Comparison of ENCODE assay signal across 9 cellular contexts in the genomic region with DNA sequence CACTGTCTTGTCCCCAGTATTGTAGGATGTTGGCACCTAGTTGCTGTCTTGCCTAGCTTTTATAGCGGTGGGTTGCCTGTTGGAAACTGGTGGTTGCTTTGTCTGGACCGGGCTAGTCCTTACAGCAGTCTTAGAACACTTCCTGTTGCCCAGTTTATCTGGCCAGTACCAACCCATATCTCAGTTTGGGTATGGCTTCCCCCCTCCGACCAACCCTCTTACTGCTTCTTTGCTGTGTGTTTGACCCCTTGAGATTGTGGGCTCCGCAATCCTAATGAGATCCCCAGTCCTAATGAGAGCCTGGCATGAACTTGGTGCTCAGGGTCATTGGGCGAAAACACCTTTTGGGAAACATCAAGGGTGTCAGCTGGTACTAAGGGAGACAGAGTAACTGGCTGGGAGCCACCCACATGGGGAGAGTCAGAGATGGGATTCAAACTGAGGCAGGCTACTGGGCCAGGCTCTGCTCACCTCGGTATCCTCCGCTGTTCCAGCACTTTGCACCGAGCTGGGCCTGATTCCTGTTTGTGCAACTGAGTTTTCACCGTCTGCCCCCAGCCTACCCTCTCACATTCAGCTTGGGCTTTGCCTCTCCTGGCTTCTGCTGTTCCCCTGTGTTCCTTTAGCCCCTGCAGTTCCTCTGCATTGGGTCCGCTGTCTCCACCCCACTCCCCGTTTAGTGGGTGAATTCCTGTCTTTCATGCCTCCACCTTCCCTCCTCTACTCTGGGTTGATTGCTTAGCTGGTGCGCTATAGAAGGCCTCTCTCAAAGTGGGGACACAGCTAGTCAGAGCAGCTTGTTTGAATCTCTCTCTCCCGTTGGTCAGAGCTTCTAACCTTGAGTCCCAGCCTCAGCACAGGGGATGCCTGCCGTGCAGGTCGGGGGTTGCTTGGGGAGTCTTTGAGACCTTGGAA. TPM values are rescaled to one million over a fixed set of nuclear protein-coding genes. Genes with fewer than 3 reads are reported as not detected.
A peak's percentile ranks its signal among the peaks of the same experiment; 100 is the strongest.
DNase-seq lines count a peak whose midpoint lies in the region; ATAC-seq and TF ChIP-seq lines count a peak whose summit lies in the region.
"Had no signal": no experiment of that assay in that cellular context is flagged by ENCODE, and none has a peak within 500 bp of the region (broad histone marks: within the 10 kb centered on the region; RNA-seq: fewer than 3 reads in every experiment).

No MANE protein-coding gene starts in this region.

- H3K27me3 Mint-ChIP-seq in effector memory CD8-positive, alpha-beta T cell: no peaks in the 10 kb centered on the region
- peaks cover 10% of the 10 kb centered on the region for H3K27me3 Mint-ChIP-seq in neural progenitor cell (ENCODE audit: insufficient read depth, low read depth)

- peak overlapping the region; percentile 87 to 99 (median 95) for H3K4me2 ChIP-seq in BLaER1 treated with 17β-estradiol and CSF1 and Interleukin-3, amounts not matched to agents 10 nM and 100 nM
- H3K4me2 ChIP-seq in Karpas-422 (ENCODE audit: low read depth, low read length, poor library complexity, severe bottlenecking): peak overlapping the region; percentile 97
- peak overlapping the region; percentile 90 for H3K4me2 ChIP-seq in neural progenitor cell

- peaks cover 0 to 33% (median 7%) of the 10 kb centered on the region in 11 experiments; a peak in 11 of 22 replicates for H3K36me3 ChIP-seq in BLaER1 treated with 17β-estradiol and CSF1 and Interleukin-3, amounts not matched to agents 10 nM and 100 nM
- H3K36me3 ChIP-seq in Karpas-422 (ENCODE audit: insufficient read depth, low read length) (no peaks in the 10 kb centered on the region), neural progenitor cell (no peaks in the 10 kb centered on the region)

- no peaks in the 10 kb centered on the region for H3K9me2 ChIP-seq in Karpas-422 (replicated peaks; ENCODE audit: insufficient read depth, low read length)

- no peaks in the 10 kb centered on the region for H3K9me3 Mint-ChIP-seq in effector memory CD8-positive, alpha-beta T cell
- H3K9me3 Mint-ChIP-seq in neural progenitor cell: no peaks in the 10 kb centered on the region

- DNase-seq in Karpas-422 (no peak), neural progenitor cell (ENCODE audit: low spot score) (no peak), GM20000 (ENCODE audit: low spot score) (no peak), COLO829 (ENCODE audit: low spot score) (no peak), GDM1 (lab: John Stamatoyannopoulos, UW) (no peak), foreskin keratinocyte (no peak)
- DNase-seq in effector memory CD8-positive, alpha-beta T cell: no peak
- DNase-seq: NCI-H2081 treated with DMSO at 0.1 percent for 48 hours had no signal

- no peaks in the 10 kb centered on the region for H3K27me3 ChIP-seq in BLaER1 treated with 17β-estradiol and CSF1 and Interleukin-3, amounts not matched to agents 10 nM and 100 nM
- H3K27me3 ChIP-seq in Karpas-422 (ENCODE audit: low read length): no peaks in the 10 kb centered on the region
- peaks cover 13% of the 10 kb centered on the region for H3K27me3 ChIP-seq in neural progenitor cell
- H3K27me3 ChIP-seq in foreskin keratinocyte: peaks cover 8% of the 10 kb centered on the region

- peaks cover 29 to 57% (median 42%) of the 10 kb centered on the region in 11 experiments for H4K20me1 ChIP-seq in BLaER1 treated with 17β-estradiol and CSF1 and Interleukin-3, amounts not matched to agents 10 nM and 100 nM
- H4K20me1 ChIP-seq in Karpas-422 (ENCODE audit: insufficient read depth, low read depth, low read length): peaks cover 22% of the 10 kb centered on the region; the same call in 1 of the 2 replicates
- peaks cover 61% of the 10 kb centered on the region for H4K20me1 ChIP-seq in neural progenitor cell (ENCODE audit: low read depth)

- H3K9ac ChIP-seq in BLaER1 treated with 17β-estradiol and CSF1 and Interleukin-3, amounts not matched to agents 10 nM and 100 nM: peak overlapping the region; percentile 96 to 99 (median 99)
- no peak overlapping the region for H3K9ac ChIP-seq in Karpas-422 (ENCODE audit: low read length)
- H3K9ac ChIP-seq in neural progenitor cell: no peak overlapping the region

- peaks cover 41 to 48% of the 10 kb centered on the region in 2 donors for H3K4me1 Mint-ChIP-seq in effector memory CD8-positive, alpha-beta T cell (ENCODE audit: low read depth in 2 of 2)
- H3K4me1 Mint-ChIP-seq in neural progenitor cell: peaks cover 36% of the 10 kb centered on the region

- no peak for ATAC-seq in effector memory CD8-positive, alpha-beta T cell (replicated peaks)
- ATAC-seq in foreskin keratinocyte: no peak

- H3K79me2 ChIP-seq in Karpas-422 (ENCODE audit: low read length) (no peaks in the 10 kb centered on the region), neural progenitor cell (ENCODE audit: low read depth) (peaks cover 62% of the 10 kb centered on the region)

- TF ChIP-seq CTCF in neural progenitor cell (IDR thresholded peaks at IDR 0.05) (no peak), GM20000 (IDR thresholded peaks at IDR 0.05; ENCODE audit: extremely low read depth, missing control alignments) (no peak), foreskin keratinocyte (conservative IDR thresholded peaks at IDR 0.05) (no peak)

- H3K4me3 ChIP-seq in BLaER1 treated with 17β-estradiol and CSF1 and Interleukin-3, amounts not matched to agents 10 nM and 100 nM: peak overlapping the region; percentile 87 to 98 (median 95)
- peak overlapping the region; percentile 82; the same call in 1 of the 2 replicates for H3K4me3 ChIP-seq in Karpas-422 (ENCODE audit: low read length)
- peak overlapping the region; percentile 99 for H3K4me3 ChIP-seq in neural progenitor cell

- peaks cover 18% of the 10 kb centered on the region for H3F3A ChIP-seq in neural progenitor cell (ENCODE audit: low read depth)

- H3K4me1 ChIP-seq in BLaER1 treated with 17β-estradiol and CSF1 and Interleukin-3, amounts not matched to agents 10 nM and 100 nM: peaks cover 65 to 84% (median 73%) of the 10 kb centered on the region in 10 experiments
- H3K4me1 ChIP-seq in Karpas-422 (ENCODE audit: low read length) (peaks cover 17% of the 10 kb centered on the region), neural progenitor cell (peaks cover 26% of the 10 kb centered on the region), foreskin keratinocyte (peaks cover 5% of the 10 kb centered on the region)

- no peaks in the 10 kb centered on the region for H3K9me3 ChIP-seq in BLaER1 treated with 17β-estradiol and CSF1 and Interleukin-3, amounts not matched to agents 10 nM and 100 nM (replicated peaks in 1 of 11)
- no peaks in the 10 kb centered on the region for H3K9me3 ChIP-seq in Karpas-422 (ENCODE audit: low read length)
- no peaks in the 10 kb centered on the region for H3K9me3 ChIP-seq in neural progenitor cell (ENCODE audit: low read depth)

- H3K27ac Mint-ChIP-seq in effector memory CD8-positive, alpha-beta T cell: peak overlapping the region; percentile 91 to 95
- H3K27ac Mint-ChIP-seq in neural progenitor cell: peak overlapping the region; percentile 83

- peaks cover 11% of the 10 kb centered on the region for H3K36me3 Mint-ChIP-seq in effector memory CD8-positive, alpha-beta T cell (ENCODE audit: insufficient read depth)
- H3K36me3 Mint-ChIP-seq in neural progenitor cell: peaks cover 2% of the 10 kb centered on the region

- H3K27ac ChIP-seq in BLaER1 treated with 17β-estradiol and CSF1 and Interleukin-3, amounts not matched to agents 10 nM and 100 nM: peak overlapping the region; percentile 99 to 100 (median 99)
- H3K27ac ChIP-seq in Karpas-422 (ENCODE audit: low read length) (no peak overlapping the region), neural progenitor cell (no peak overlapping the region), foreskin keratinocyte (no peak overlapping the region)

- peak overlapping the region; percentile 91 to 96 for H3K4me3 Mint-ChIP-seq in effector memory CD8-positive, alpha-beta T cell
- H3K4me3 Mint-ChIP-seq in neural progenitor cell: peak overlapping the region; percentile 96

- H2AFZ ChIP-seq in Karpas-422 (ENCODE audit: low read length): no peak overlapping the region
- H2AFZ ChIP-seq in neural progenitor cell (replicated peaks): no peak overlapping the region

RNA-seq across cellular contexts. Expression of a gene that starts 1.6 kb away (rescaled TPM):
- 31.7 and 35.2 TPM in 2 replicates for total RNA-seq in Karpas-422 (2014; rRNA removed; shearing (Covaris generic); ENCODE audit: low replicate concordance)
- total RNA-seq in neural progenitor cell (ENCODE audit: low replicate concordance) (47.9 and 58.8 TPM in 2 replicates), foreskin keratinocyte (53.6 and 62.2 TPM in 2 replicates)
- 23.7 and 23.9 TPM in 2 replicates for polyA plus RNA-seq in foreskin keratinocyte

Comparison
In these comparisons a context has a peak if more than half of its experiments do, and no peak if none do; other contexts are left out.
1. H3K27ac ChIP-seq: peak in BLaER1 treated with 17β-estradiol and CSF1 and Interleukin-3, amounts not matched to agents 10 nM and 100 nM (11 of 11); none in Karpas-422 (single experiment), neural progenitor cell (single experiment) and foreskin keratinocyte (single experiment).
2. H3K9ac ChIP-seq: peak in BLaER1 treated with 17β-estradiol and CSF1 and Interleukin-3, amounts not matched to agents 10 nM and 100 nM (11 of 11); none in Karpas-422 (single experiment) and neural progenitor cell (single experiment).
3. Peak in every context shown above with its lines, with median percentiles within 50 percentile points of each other: H3K4me2 ChIP-seq and H3K4me3 ChIP-seq.